ENCODE assay signal across 14 cellular contexts in the genomic region with DNA sequence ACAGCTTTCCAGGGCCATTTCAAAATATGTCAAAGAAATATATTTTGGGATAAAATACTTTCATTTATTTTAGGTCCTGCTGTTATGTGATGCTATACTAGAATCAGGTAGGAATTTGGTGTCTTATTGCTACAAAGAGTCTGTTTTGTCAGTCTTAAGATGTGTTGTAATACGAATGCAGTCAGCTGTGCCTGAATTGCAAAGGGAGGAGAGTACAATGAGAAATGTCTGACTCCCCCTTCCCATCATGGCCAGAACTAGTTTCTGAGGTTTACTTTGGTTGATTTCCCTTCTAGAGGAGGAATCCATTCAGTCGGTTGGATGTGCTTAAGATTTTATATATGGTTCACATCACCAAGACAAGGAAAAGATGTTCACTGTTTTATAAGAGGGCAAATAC.
DNase-seq lines count a peak whose midpoint lies in the region; ATAC-seq and TF ChIP-seq lines count a peak whose summit lies in the region.
"Had no signal": no experiment of that assay in that cellular context is flagged by ENCODE, and none has a peak within 500 bp of the region (broad histone marks: within the 10 kb centered on the region; RNA-seq: fewer than 3 reads in every experiment).

No MANE protein-coding gene starts in this region.

- DNase-seq in adipocyte (ENCODE audit: low read depth) (peak; percentile 19), fibroblast of pulmonary artery (ENCODE audit: low read depth) (peak; percentile 56), right lobe of liver (no peak), HT-29 (ENCODE audit: low spot score) (no peak), NCI-H524 treated with DMSO at 0.1 percent for 48 hours (lab: John Stamatoyannopoulos, UW) (no peak), NCI-H187 (lab: John Stamatoyannopoulos, UW) (no peak)
- no peak for DNase-seq in activated T-helper 1 cell treated with anti-CD3 and anti-CD28 coated beads, Interleukin-12 subunit alpha, Interleukin-12 subunit beta, Interleukin-2, Interleukin-4 antibody, amounts not matched to agents 30 ng/mL and 10 ng/mL and 1 ng/mL, durations not matched to agents 14 hours and 24 hours and 36 hours (ENCODE audit: low spot score)
- DNase-seq: ACHN; BE2C; C1 segment of cervical spinal cord; Caco-2; CD4-positive, CD25-positive, alpha-beta regulatory T cell; HCEC 1CT had no signal

- ATAC-seq in right lobe of liver, result no peak

- peak overlapping the region in 2 of 3 donors; percentile 27 to 80 for H3K27ac ChIP-seq in right lobe of liver

- no peak overlapping the region for H3K4me3 Mint-ChIP-seq in activated T-helper 1 cell treated with anti-CD3 and anti-CD28 coated beads, Interleukin-12 subunit alpha, Interleukin-12 subunit beta, Interleukin-2, Interleukin-4 antibody, amounts not matched to agents 30 ng/mL and 10 ng/mL and 1 ng/mL, durations not matched to agents 14 hours and 24 hours and 36 hours
- H3K4me3 Mint-ChIP-seq: CD4-positive, CD25-positive, alpha-beta regulatory T cell; IgD-negative memory B cell had no signal

- H3K9me3 ChIP-seq in adipocyte (ENCODE audit: control insufficient read depth, low read length), result no peaks in the 10 kb centered on the region
- H3K9me3 ChIP-seq in right lobe of liver, result no peaks in the 10 kb centered on the region
- H3K9me3 ChIP-seq: BE2C had no signal

- no peak for TF ChIP-seq CTCF in fibroblast of pulmonary artery (IDR thresholded peaks at IDR 0.05; ENCODE audit: low read length, missing control alignments)
- TF ChIP-seq CTCF in right lobe of liver (IDR thresholded peaks at IDR 0.05), result no peak

- no peaks in the 10 kb centered on the region for H3K4me1 Mint-ChIP-seq in activated T-helper 1 cell treated with anti-CD3 and anti-CD28 coated beads, Interleukin-12 subunit alpha, Interleukin-12 subunit beta, Interleukin-2, Interleukin-4 antibody, amounts not matched to agents 30 ng/mL and 10 ng/mL and 1 ng/mL, durations not matched to agents 14 hours and 24 hours and 36 hours (ENCODE audit: low read depth)

- H3K36me3 ChIP-seq in adipocyte (ENCODE audit: control insufficient read depth, insufficient read depth, low read length, severe bottlenecking) (no peaks in the 10 kb centered on the region), right lobe of liver (no peaks in the 10 kb centered on the region)
- H3K36me3 ChIP-seq: BE2C had no signal

- H3K9me3 Mint-ChIP-seq in activated T-helper 1 cell treated with anti-CD3 and anti-CD28 coated beads, Interleukin-12 subunit alpha, Interleukin-12 subunit beta, Interleukin-2, Interleukin-4 antibody, amounts not matched to agents 30 ng/mL and 10 ng/mL and 1 ng/mL, durations not matched to agents 14 hours and 24 hours and 36 hours, result no peaks in the 10 kb centered on the region
- H3K9me3 Mint-ChIP-seq: IgD-negative memory B cell had no signal

- H3K4me1 ChIP-seq in adipocyte (ENCODE audit: control insufficient read depth, insufficient read depth, low read length) (peaks cover 13% of the 10 kb centered on the region), right lobe of liver (peaks cover 0 to 48% (median 15%) of the 10 kb centered on the region in 4 donors)
- H3K4me1 ChIP-seq: BE2C had no signal

- intact Hi-C loops in right lobe of liver (cut with DNase I), result no loop called here
- intact Hi-C loops in activated T-helper 1 cell treated with anti-CD3 and anti-CD28 coated beads, Interleukin-12 subunit alpha, Interleukin-12 subunit beta, Interleukin-2, Interleukin-4 antibody, amounts not matched to agents 30 ng/mL and 10 ng/mL and 1 ng/mL, durations not matched to agents 14 hours and 24 hours and 36 hours (cut with micrococcal nuclease), result no loop called here

- H3K4me3 ChIP-seq in adipocyte (ENCODE audit: low read length), result no peak overlapping the region
- no peak overlapping the region for H3K4me3 ChIP-seq in fibroblast of pulmonary artery (replicated peaks; ENCODE audit: low read depth, low read length)
- no peak overlapping the region for H3K4me3 ChIP-seq in right lobe of liver

- H3K27ac Mint-ChIP-seq in activated T-helper 1 cell treated with anti-CD3 and anti-CD28 coated beads, Interleukin-12 subunit alpha, Interleukin-12 subunit beta, Interleukin-2, Interleukin-4 antibody, amounts not matched to agents 30 ng/mL and 10 ng/mL and 1 ng/mL, durations not matched to agents 14 hours and 24 hours and 36 hours, result no peak overlapping the region
- H3K27ac Mint-ChIP-seq: CD4-positive, CD25-positive, alpha-beta regulatory T cell; IgD-negative memory B cell had no signal

- H3K9ac ChIP-seq in adipocyte (ENCODE audit: low read length), result no peak overlapping the region

- H3K27me3 ChIP-seq in adipocyte (replicated peaks; ENCODE audit: control insufficient read depth, insufficient read depth, low read length) (no peaks in the 10 kb centered on the region), right lobe of liver (no peaks in the 10 kb centered on the region)
- H3K27me3 ChIP-seq: BE2C had no signal

- H3K27me3 Mint-ChIP-seq in activated T-helper 1 cell treated with anti-CD3 and anti-CD28 coated beads, Interleukin-12 subunit alpha, Interleukin-12 subunit beta, Interleukin-2, Interleukin-4 antibody, amounts not matched to agents 30 ng/mL and 10 ng/mL and 1 ng/mL, durations not matched to agents 14 hours and 24 hours and 36 hours (ENCODE audit: insufficient read depth), result peaks cover 1% of the 10 kb centered on the region
- H3K27me3 Mint-ChIP-seq: IgD-negative memory B cell had no signal

- 70% methylated on average over 2 of the region's 2 CpGs for WGBS in right lobe of liver (ENCODE audit: insufficient coverage, low coverage, low lambda C conversion rate, missing lambda C conversion rate)

- H3K36me3 Mint-ChIP-seq in activated T-helper 1 cell treated with anti-CD3 and anti-CD28 coated beads, Interleukin-12 subunit alpha, Interleukin-12 subunit beta, Interleukin-2, Interleukin-4 antibody, amounts not matched to agents 30 ng/mL and 10 ng/mL and 1 ng/mL, durations not matched to agents 14 hours and 24 hours and 36 hours (ENCODE audit: low read depth), result no peaks in the 10 kb centered on the region
- H3K36me3 Mint-ChIP-seq: CD4-positive, CD25-positive, alpha-beta regulatory T cell; IgD-negative memory B cell had no signal

- TF ChIP-seq POLR2A in right lobe of liver (IDR thresholded peaks at IDR 0.05), result no peak

Comparison
In these comparisons a context has a peak if more than half of its experiments do, and no peak if none do; other contexts are left out.
1. DNase-seq: peak in adipocyte (single experiment) and fibroblast of pulmonary artery (single experiment); none in right lobe of liver (0 of 3), HT-29 (single experiment), NCI-H524 treated with DMSO at 0.1 percent for 48 hours (single experiment), activated T-helper 1 cell treated with anti-CD3 and anti-CD28 coated beads, Interleukin-12 subunit alpha, Interleukin-12 subunit beta, Interleukin-2, Interleukin-4 antibody, amounts not matched to agents 30 ng/mL and 10 ng/mL and 1 ng/mL, durations not matched to agents 14 hours and 24 hours and 36 hours (single experiment) and NCI-H187 (0 of 2).